ENCODE assay signal across 1 cellular context in genomic region chr3:141454906-141455602, GRCh38.
TF ChIP-seq lines count a peak whose summit lies in the region.

No MANE protein-coding gene starts in this region.

TF ChIP-seq in GM12878, 131 proteins besides CTCF, POLR2A, EP300 and RAD21 (continued from another document):
- TF ChIP-seq ZNF687 (IDR thresholded peaks at IDR 0.05) = no peak
- no peak for TF ChIP-seq SKIL (IDR thresholded peaks at IDR 0.05; ENCODE audit: low read depth, poor library complexity, severe bottlenecking)
- TF ChIP-seq JUND (IDR thresholded peaks at IDR 0.05; ENCODE audit: low read depth, low read length) = no peak
- TF ChIP-seq ZNF217 (IDR thresholded peaks at IDR 0.05) = no peak
- 0 out of 2 replicates have a peak, but pooled peaks have one; percentile 27 for TF ChIP-seq CREM (IDR thresholded peaks at IDR 0.05; ENCODE audit: low read depth)
- no peak for TF ChIP-seq IRF5 (IDR thresholded peaks at IDR 0.05; ENCODE audit: borderline replicate concordance)
- TF ChIP-seq USF1 (IDR thresholded peaks at IDR 0.05; ENCODE audit: borderline replicate concordance, extremely low read length, insufficient read depth, low read depth, low read length) = no peak
- no peak for TF ChIP-seq CEBPZ (IDR thresholded peaks at IDR 0.05; ENCODE audit: low read depth, low read length)
- TF ChIP-seq SMC3 (IDR thresholded peaks at IDR 0.05; ENCODE audit: borderline replicate concordance, low read length) = peak; percentile 92
- no peak for TF ChIP-seq KAT2A (conservative IDR thresholded peaks at IDR 0.05; ENCODE audit: control insufficient read depth, low read depth, low read length)
